Comparison of ENCODE assay signal across 13 cellular contexts in genomic region chr14:68124885-68125731, GRCh38.
A peak's percentile ranks its signal among the peaks of the same experiment; 100 is the strongest.
DNase-seq lines count a peak whose midpoint lies in the region; ATAC-seq, FAIRE-seq and TF ChIP-seq lines count a peak whose summit lies in the region.
"Had no signal": no experiment of that assay in that cellular context is flagged by ENCODE, and none has a peak within 500 bp of the region (broad histone marks: within the 10 kb centered on the region; RNA-seq: fewer than 3 reads in every experiment).

No MANE protein-coding gene starts in this region.

- H3K36me3 ChIP-seq in osteoblast (ENCODE audit: insufficient read depth, low read length), result no peaks in the 10 kb centered on the region
- H3K36me3 ChIP-seq: upper lobe of right lung had no signal

- H3K4me1 ChIP-seq in osteoblast (ENCODE audit: insufficient read depth, low read length), result peaks cover 9% of the 10 kb centered on the region

- H4K20me1 ChIP-seq in osteoblast (ENCODE audit: insufficient read depth, low read length), result no peaks in the 10 kb centered on the region

- peak overlapping the region; percentile 52 for H3K27ac ChIP-seq in epithelial cell of prostate
- peak overlapping the region; percentile 73 for H3K27ac ChIP-seq in osteoblast (ENCODE audit: low read depth, low read length)
- H3K27ac ChIP-seq: KMS-11, upper lobe of right lung had no signal

- no peak for ATAC-seq in HG03139 (IDR thresholded peaks at IDR 0.05; ENCODE audit: unreplicated experiment)
- no peak for ATAC-seq in GM18498 (IDR thresholded peaks at IDR 0.05; ENCODE audit: unreplicated experiment)
- ATAC-seq: upper lobe of right lung had no signal

- DNase-seq in ELR (ENCODE audit: low read depth) (peak; percentile 87), RCC 7860 (ENCODE audit: low spot score) (peak; percentile 78), epithelial cell of prostate (ENCODE audit: low read depth, low spot score) (no peak), osteoblast (ENCODE audit: insufficient read length, low spot score, missing footprints) (peak; percentile 38), HUDEP-2 (lab: John Stamatoyannopoulos, UW; ENCODE audit: unreplicated experiment in 76 of 76) (no peak), LoVo (ENCODE audit: low spot score) (no peak)
- DNase-seq: DMS153, left cardiac atrium, OCI-M1, upper lobe of right lung had no signal

- no peaks in the 10 kb centered on the region for H3K9me3 ChIP-seq in osteoblast (ENCODE audit: low read depth, low read length)
- H3K9me3 ChIP-seq: upper lobe of right lung had no signal

- TF ChIP-seq CTCF in osteoblast (IDR thresholded peaks at IDR 0.05; ENCODE audit: extremely low read depth, low read depth, low read length), result no peak

- peak overlapping the region; percentile 30 for H2AFZ ChIP-seq in osteoblast (ENCODE audit: low read length)

- no peaks in the 10 kb centered on the region for H3K79me2 ChIP-seq in osteoblast (ENCODE audit: insufficient read depth, low read length)

- H3K4me3 ChIP-seq in osteoblast (ENCODE audit: insufficient read depth, low read length), result no peak overlapping the region
- H3K4me3 ChIP-seq: upper lobe of right lung had no signal

- no peaks in the 10 kb centered on the region for H3K27me3 ChIP-seq in osteoblast (ENCODE audit: insufficient read depth, low read length)
- H3K27me3 ChIP-seq: upper lobe of right lung had no signal

- FAIRE-seq in RCC 7860 (lab: Jason Lieb, UNC), result peak; percentile 83

- peak overlapping the region; percentile 56 for H3K4me2 ChIP-seq in osteoblast (ENCODE audit: insufficient read depth, low read length)
- H3K4me2 ChIP-seq: KMS-11 had no signal

Comparison
In these comparisons a context has a peak if more than half of its experiments do, and no peak if none do; other contexts are left out.
1. DNase-seq: peak in ELR (single experiment), RCC 7860 (single experiment) and osteoblast (single experiment); none in epithelial cell of prostate (single experiment), HUDEP-2 (0 of 76) and LoVo (single experiment).